In the genomic region with DNA sequence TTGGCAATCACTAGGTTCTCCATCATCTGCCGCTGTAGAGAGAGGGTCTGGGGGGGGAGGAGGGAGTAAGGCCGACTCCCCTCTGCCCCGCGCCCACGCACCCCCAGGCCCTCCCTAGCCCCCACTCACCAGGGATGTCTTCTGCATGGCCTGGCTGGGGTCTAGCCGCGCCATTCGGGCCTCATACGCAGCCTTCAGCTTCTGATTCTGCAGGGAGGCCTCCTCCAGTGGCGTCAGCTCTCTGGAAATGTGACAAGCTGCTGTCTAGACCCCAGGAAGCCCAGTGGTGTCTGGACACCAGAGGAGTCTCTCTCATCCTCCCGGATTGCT, we compare ENCODE assay signal across 8 cellular contexts. TPM values are rescaled to one million over a fixed set of nuclear protein-coding genes. Genes with fewer than 3 reads are reported as not detected.
A peak's percentile ranks its signal among the peaks of the same experiment; 100 is the strongest.
DNase-seq lines count a peak whose midpoint lies in the region; FAIRE-seq and TF ChIP-seq lines count a peak whose summit lies in the region.

No MANE protein-coding gene starts in this region.

- 13 to 26% (median 19%) methylated on average over 11 of the region's 11 CpGs for WGBS in small intestine, 3 donors

- H3K36me3 Mint-ChIP-seq in HFFc6 (ENCODE audit: low read depth) (peaks cover 5% of the 10 kb centered on the region; the same call in 1 of the 2 replicates), astrocyte (ENCODE audit: low read depth, unreplicated experiment) (no peaks in the 10 kb centered on the region)

- no peak overlapping the region for H3K27ac Mint-ChIP-seq in HFFc6
- H3K27ac Mint-ChIP-seq in astrocyte (ENCODE audit: unreplicated experiment) = no peak overlapping the region

- H3K9me3 ChIP-seq in BLaER1 (no peaks in the 10 kb centered on the region), astrocyte (ENCODE audit: insufficient read depth, low read depth, low read length) (no peaks in the 10 kb centered on the region), small intestine (ENCODE audit: control insufficient read depth, low read depth) (no peaks in the 10 kb centered on the region)

- peaks cover 24% of the 10 kb centered on the region for H3K36me3 ChIP-seq in BLaER1
- H3K36me3 ChIP-seq in astrocyte (ENCODE audit: insufficient read depth, low read length) = no peaks in the 10 kb centered on the region
- H3K36me3 ChIP-seq in small intestine (ENCODE audit: control insufficient read depth in 2 of 2, insufficient read depth in 2 of 2, low read length in 2 of 2) = no peaks in the 10 kb centered on the region

- peak overlapping the region; percentile 70; the same call in 1 of the 2 replicates for H3K4me3 Mint-ChIP-seq in HFFc6
- peak overlapping the region; percentile 79 for H3K4me3 Mint-ChIP-seq in astrocyte (ENCODE audit: unreplicated experiment)

- H3K4me2 ChIP-seq in BLaER1 (peak overlapping the region; percentile 91), astrocyte (ENCODE audit: low read length) (peak overlapping the region; percentile 87)

- H3K79me2 ChIP-seq in astrocyte (ENCODE audit: insufficient read depth, low read length) = peaks cover 2% of the 10 kb centered on the region

- H3K27me3 Mint-ChIP-seq in HFFc6 (ENCODE audit: insufficient read depth) (0 out of 2 replicates have a peak, but pooled peaks cover 2% of the 10 kb centered on the region), astrocyte (ENCODE audit: low read depth, unreplicated experiment) (no peaks in the 10 kb centered on the region)

- H3K4me1 Mint-ChIP-seq in HFFc6 (ENCODE audit: low read depth) = no peaks in the 10 kb centered on the region
- H3K4me1 Mint-ChIP-seq in astrocyte (ENCODE audit: low read depth, unreplicated experiment) = peaks cover 2% of the 10 kb centered on the region

- H3K4me3 ChIP-seq in BLaER1 (peak overlapping the region; percentile 94), astrocyte (ENCODE audit: insufficient read depth, low read depth, low read length) (peak overlapping the region; percentile 60), small intestine (ENCODE audit: low read depth in 1 of 2, low read length in 2 of 2) (peak overlapping the region in 1 of 2 donors; percentile 12)

- no peak overlapping the region for H2AFZ ChIP-seq in astrocyte (ENCODE audit: low read depth, low read length)

- H3K27me3 ChIP-seq in BLaER1 (no peaks in the 10 kb centered on the region), astrocyte (ENCODE audit: insufficient read depth, low read length) (no peaks in the 10 kb centered on the region), small intestine (ENCODE audit: control insufficient read depth in 2 of 2, insufficient read depth in 2 of 2, low read length in 2 of 2) (no peaks in the 10 kb centered on the region)

- H3K4me1 ChIP-seq in BLaER1 (peaks cover 25% of the 10 kb centered on the region), astrocyte (ENCODE audit: insufficient read depth, low read length) (peaks cover 3% of the 10 kb centered on the region), small intestine (ENCODE audit: control insufficient read depth in 2 of 2, insufficient read depth in 1 of 2, low read depth in 1 of 2, low read length in 1 of 2) (no peaks in the 10 kb centered on the region)

- H3K9ac ChIP-seq in BLaER1 (peak overlapping the region; percentile 94), astrocyte (ENCODE audit: low read length) (peak overlapping the region; percentile 76)

- H3K9me3 Mint-ChIP-seq in HFFc6 (no peaks in the 10 kb centered on the region), astrocyte (ENCODE audit: unreplicated experiment) (no peaks in the 10 kb centered on the region)

- DNase-seq in HFFc6 = no peak
- DNase-seq in astrocyte (ENCODE audit: low read depth) = no peak
- DNase-seq in lung microvascular endothelial cell (ENCODE audit: low read depth in 2 of 2) = peak; percentile 27 to 43
- DNase-seq in NCI-H1436 (lab: John Stamatoyannopoulos, UW) = no peak
- no peak for DNase-seq in GF-D8 (lab: John Stamatoyannopoulos, UW)
- no peak for DNase-seq in SKM-1 (lab: John Stamatoyannopoulos, UW; ENCODE audit: unreplicated experiment)
- no peak for DNase-seq in small intestine

- peak overlapping the region; percentile 93 for H3K27ac ChIP-seq in BLaER1
- H3K27ac ChIP-seq in astrocyte (ENCODE audit: low read depth, low read length) = no peak overlapping the region
- H3K27ac ChIP-seq in small intestine (ENCODE audit: low read depth in 1 of 2, low read length in 1 of 2) = no peak overlapping the region

- TF ChIP-seq CTCF in HFFc6 (IDR thresholded peaks at IDR 0.05) (no peak), astrocyte (IDR thresholded peaks at IDR 0.05; ENCODE audit: insufficient read depth, low read depth, low read length) (no peak)

- peaks cover 29% of the 10 kb centered on the region for H4K20me1 ChIP-seq in BLaER1
- no peaks in the 10 kb centered on the region for H4K20me1 ChIP-seq in astrocyte (ENCODE audit: insufficient read depth, low read length)

- FAIRE-seq in astrocyte (lab: Jason Lieb, UNC) (no peak), small intestine (lab: Jason Lieb, UNC) (no peak)

RNA-seq across cellular contexts. Expression of a gene that starts 8.3 kb away (rescaled TPM):
- total RNA-seq in HFFc6 (2021; fragmentation: NEBNext Ultra II Directional; extraction: Animal tissue kit (Norgen Biotek cat#: 25700)) = 10 to 100 TPM; 12.7 to 19.3 (median 16.1) TPM
- total RNA-seq in astrocyte (11.3 and 12.4 TPM in 2 replicates), lung microvascular endothelial cell (4.1 and 4.4 TPM in 2 replicates)
- 10 to 100 TPM; 14.4 to 48.5 (median 43.2) TPM for polyA plus RNA-seq in small intestine

RNA-seq across cellular contexts. Expression of a gene that starts 8.9 kb away (rescaled TPM):
- 10 to 100 TPM in 3 of 6 experiments, 1 to 10 TPM in 3; 7.8 to 16.7 (median 9.7) TPM for total RNA-seq in HFFc6 (2021; fragmentation: NEBNext Ultra II Directional; extraction: Animal tissue kit (Norgen Biotek cat#: 25700))
- 21.6 and 22.2 TPM in 2 replicates for total RNA-seq in astrocyte
- total RNA-seq in lung microvascular endothelial cell = 8.3 and 14.5 TPM in 2 replicates
- 10 to 100 TPM; 19.3 to 37.1 (median 26.2) TPM for polyA plus RNA-seq in small intestine

RNA-seq across cellular contexts. Expression of a gene that starts 10.9 kb away (rescaled TPM):
- 1 to 10 TPM; 5.6 to 6.9 (median 5.9) TPM for total RNA-seq in HFFc6 (2021; fragmentation: NEBNext Ultra II Directional; extraction: Animal tissue kit (Norgen Biotek cat#: 25700))
- total RNA-seq in astrocyte (9.8 and 10.8 TPM in 2 replicates), lung microvascular endothelial cell (8.1 and 10.1 TPM in 2 replicates)
- polyA plus RNA-seq in small intestine = 10 to 100 TPM in 2 of 3 donors, 1 to 10 TPM in 1; 9.2 to 42.7 (median 29.7) TPM

RNA-seq across cellular contexts. Expression of a gene that starts 26.0 kb away (rescaled TPM):
- total RNA-seq in HFFc6 (2021; fragmentation: NEBNext Ultra II Directional; extraction: Animal tissue kit (Norgen Biotek cat#: 25700)) = 10 to 100 TPM; 45.5 to 61.7 (median 48.6) TPM
- 40.5 and 41.7 TPM in 2 replicates for total RNA-seq in astrocyte
- 23.1 and 38.5 TPM in 2 replicates for total RNA-seq in lung microvascular endothelial cell
- 100 to 1,000 TPM; 100 to 239 (median 169) TPM for polyA plus RNA-seq in small intestine

RNA-seq across cellular contexts. Expression of a gene that starts 54.8 kb away (rescaled TPM):
- total RNA-seq in HFFc6 (2021; fragmentation: NEBNext Ultra II Directional; extraction: Animal tissue kit (Norgen Biotek cat#: 25700)) = 10 to 100 TPM in 1 of 6 experiments, 1 to 10 TPM in 5; 6.3 to 10.1 (median 7.8) TPM
- total RNA-seq in astrocyte = 11.8 and 12.3 TPM in 2 replicates
- total RNA-seq in lung microvascular endothelial cell = 0.87 and 1.4 TPM in 2 replicates
- 10 to 100 TPM in 1 of 3 donors, 1 to 10 TPM in 2; 6.5 to 17.0 (median 6.8) TPM for polyA plus RNA-seq in small intestine

Comparison
In these comparisons a context has a peak if more than half of its experiments do, and no peak if none do; other contexts are left out.
1. DNase-seq: peak in lung microvascular endothelial cell (2 of 2); none in HFFc6 (single experiment), astrocyte (single experiment), NCI-H1436 (single experiment), GF-D8 (single experiment), SKM-1 (single experiment) and small intestine (single experiment).